In the genomic region with DNA sequence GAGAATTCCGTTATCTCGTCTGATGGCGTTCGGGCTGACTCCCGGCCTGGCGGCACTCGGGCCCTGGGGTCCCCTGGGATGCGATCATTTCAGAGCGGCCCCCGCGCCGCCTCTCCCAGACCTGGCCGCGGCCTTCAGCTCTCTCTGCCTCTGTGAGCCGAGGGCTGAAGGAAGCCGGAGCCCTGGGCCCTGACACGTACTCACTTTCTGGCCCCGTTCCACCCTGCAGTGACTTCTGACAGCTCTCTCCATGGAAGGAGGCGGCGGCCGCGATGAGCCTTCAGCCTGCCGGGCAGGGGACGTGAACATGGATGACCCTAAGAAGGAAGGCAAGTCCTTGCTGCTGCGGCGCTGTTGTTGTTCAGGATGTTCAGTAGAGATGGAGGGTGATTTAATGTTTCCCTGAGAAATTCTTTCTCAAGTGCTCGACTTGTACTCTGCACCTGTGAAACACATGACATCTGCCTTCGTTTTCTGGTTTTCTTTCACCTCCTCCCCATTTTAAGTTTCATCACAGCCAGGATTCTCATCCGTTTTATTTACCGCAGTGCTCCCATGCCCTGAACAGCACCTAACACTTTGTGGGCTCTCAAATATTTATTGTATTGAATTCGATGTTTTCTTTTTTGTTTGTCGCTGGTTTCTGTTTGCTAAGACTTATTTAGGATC, we compare ENCODE assay signal across 8 cellular contexts. TPM values are rescaled to one million over a fixed set of nuclear protein-coding genes. Genes with fewer than 3 reads are reported as not detected.
DNase-seq lines count a peak whose midpoint lies in the region; ATAC-seq and TF ChIP-seq lines count a peak whose summit lies in the region.

No MANE protein-coding gene starts in this region.

- H3K4me1 ChIP-seq in CD4-positive, alpha-beta memory T cell (ENCODE audit: insufficient read depth, low read length), result peaks cover 19% of the 10 kb centered on the region
- peaks cover 18 to 26% (median 19%) of the 10 kb centered on the region in 3 donors for H3K4me1 ChIP-seq in skeletal muscle tissue (ENCODE audit: control insufficient read depth in 3 of 3, insufficient read depth in 3 of 3, low read length in 3 of 3)

- peaks cover 0 to 2% (median 0%) of the 10 kb centered on the region in 8 donors for H3K9me3 Mint-ChIP-seq in CD4-positive, alpha-beta memory T cell
- H3K9me3 Mint-ChIP-seq in IgD-negative memory B cell, result no peaks in the 10 kb centered on the region
- H3K9me3 Mint-ChIP-seq in activated T-cell treated with anti-CD3 and anti-CD28 coated beads, Interleukin-2, amount 50 U/mL, for 4 hours, result peaks cover 3% of the 10 kb centered on the region

- peaks cover 14 to 26% (median 19%) of the 10 kb centered on the region in 4 donors for H3K4me1 Mint-ChIP-seq in CD4-positive, alpha-beta memory T cell
- peaks cover 11 to 37% (median 28%) of the 10 kb centered on the region in 3 donors for H3K4me1 Mint-ChIP-seq in IgD-negative memory B cell
- H3K4me1 Mint-ChIP-seq in activated T-cell treated with anti-CD3 and anti-CD28 coated beads, Interleukin-2, amount 50 U/mL, for 4 hours (ENCODE audit: low read depth), result peaks cover 22% of the 10 kb centered on the region

- no peaks in the 10 kb centered on the region for H3K9me3 ChIP-seq in CD4-positive, alpha-beta memory T cell (ENCODE audit: control insufficient read depth in 1 of 2, low read length in 2 of 2)
- H3K9me3 ChIP-seq in skeletal muscle tissue (ENCODE audit: control insufficient read depth in 3 of 3, low read length in 3 of 3), result no peaks in the 10 kb centered on the region

- POLR2A ChIA-PET in CD4-positive, alpha-beta memory T cell (lab: Charles Lee; ENCODE audit: partially characterized antibody), result interaction anchor here (1.3 to 2.9 kb wide), 4 partner anchors 47 to 284 kb away, joined by 3 to 44 read pairs (median 24); a partner anchor contains a TSS

- no peaks in the 10 kb centered on the region for H3K36me3 ChIP-seq in CD4-positive, alpha-beta memory T cell (ENCODE audit: insufficient read depth, low read length)
- H3K36me3 ChIP-seq in skeletal muscle tissue (ENCODE audit: control insufficient read depth in 3 of 3, insufficient read depth in 3 of 3, low read length in 3 of 3), result peaks cover 10 to 14% (median 11%) of the 10 kb centered on the region in 3 donors

- intact Hi-C loops in CD4-positive, alpha-beta memory T cell (cut with micrococcal nuclease), result loop anchor here (5.0 kb wide), 1 partner anchor 285 kb away; no protein-coding TSS in a partner anchor

- H3K27me3 Mint-ChIP-seq in CD4-positive, alpha-beta memory T cell, result no peaks in the 10 kb centered on the region
- peaks cover 2% of the 10 kb centered on the region for H3K27me3 Mint-ChIP-seq in IgD-negative memory B cell
- peaks cover 7% of the 10 kb centered on the region for H3K27me3 Mint-ChIP-seq in activated T-cell treated with anti-CD3 and anti-CD28 coated beads, Interleukin-2, amount 50 U/mL, for 4 hours (ENCODE audit: low read depth)

- peak; percentile 7 to 13 for ATAC-seq in activated T-cell treated with anti-CD3 and anti-CD28 coated beads, Interleukin-2, amount 50 U/mL, for 4 hours
- no peak for ATAC-seq in left lobe of liver

- H3K9ac ChIP-seq in skeletal muscle tissue (ENCODE audit: low read depth in 1 of 3, low read length in 3 of 3), result peak overlapping the region; percentile 20 to 93 (median 45)

- H3K4me3 ChIP-seq in CD4-positive, alpha-beta memory T cell (ENCODE audit: low read length in 2 of 2), result peak overlapping the region; percentile 17 to 63
- H3K4me3 ChIP-seq in skeletal muscle tissue (ENCODE audit: low read length in 3 of 3), result peak overlapping the region; percentile 56 to 82 (median 63)

- DNase-seq in CD4-positive, alpha-beta memory T cell, result no peak
- DNase-seq in GM20000 (ENCODE audit: low spot score), result peak; percentile 20
- DNase-seq in activated T-cell treated with anti-CD3 and anti-CD28 coated beads, Interleukin-2, amount 50 U/mL, for 4 hours, result no peak
- DNase-seq in hepatic stellate cell (ENCODE audit: low spot score), result peak; percentile 40
- no peak for DNase-seq in left lobe of liver (ENCODE audit: low spot score)
- DNase-seq in effector CD8-positive, alpha-beta T cell (lab: John Stamatoyannopoulos, UW), result no peak

- no peak overlapping the region for H3K27ac ChIP-seq in CD4-positive, alpha-beta memory T cell (ENCODE audit: low read depth, low read length)
- H3K27ac ChIP-seq in skeletal muscle tissue (ENCODE audit: low read depth, low read length), result no peak overlapping the region

- CTCF ChIA-PET in CD4-positive, alpha-beta memory T cell (lab: Charles Lee; ENCODE audit: partially characterized antibody), result interaction anchor here (1.7 to 2.1 kb wide), 2 partner anchors 19 to 39 kb away, joined by 6 to 8 read pairs; a partner anchor contains a TSS

- H3K27ac Mint-ChIP-seq in CD4-positive, alpha-beta memory T cell, result peak overlapping the region in 4 of 7 donors; percentile 3 to 85 (median 43)
- H3K27ac Mint-ChIP-seq in IgD-negative memory B cell, result peak overlapping the region; percentile 79 to 88 (median 83)

- H3K4me3 Mint-ChIP-seq in CD4-positive, alpha-beta memory T cell, result peak overlapping the region; percentile 75 to 89 (median 82)
- peak overlapping the region; percentile 81 to 91 (median 83) for H3K4me3 Mint-ChIP-seq in IgD-negative memory B cell
- H3K4me3 Mint-ChIP-seq in activated T-cell treated with anti-CD3 and anti-CD28 coated beads, Interleukin-2, amount 50 U/mL, for 4 hours, result peak overlapping the region; percentile 80

- no peak for TF ChIP-seq CTCF in GM20000 (IDR thresholded peaks at IDR 0.05; ENCODE audit: extremely low read depth, missing control alignments)

- peaks cover 3 to 10% of the 10 kb centered on the region in 2 donors for H3K36me3 Mint-ChIP-seq in CD4-positive, alpha-beta memory T cell
- H3K36me3 Mint-ChIP-seq in IgD-negative memory B cell, result peaks cover 7% of the 10 kb centered on the region
- H3K36me3 Mint-ChIP-seq in activated T-cell treated with anti-CD3 and anti-CD28 coated beads, Interleukin-2, amount 50 U/mL, for 4 hours (ENCODE audit: insufficient read depth), result peaks cover 3% of the 10 kb centered on the region

- no peaks in the 10 kb centered on the region for H3K27me3 ChIP-seq in CD4-positive, alpha-beta memory T cell (ENCODE audit: insufficient read depth, low read length)
- no peaks in the 10 kb centered on the region for H3K27me3 ChIP-seq in skeletal muscle tissue (ENCODE audit: control insufficient read depth in 3 of 3, insufficient read depth in 3 of 3, low read length in 3 of 3)

RNA-seq across cellular contexts. Expression of a gene that starts 0.6 kb away (rescaled TPM):
- total RNA-seq in CD4-positive, alpha-beta memory T cell, result under 1 TPM in 1 of 2 experiments, not detected in 1; 0.64 TPM
- polyA plus RNA-seq in CD4-positive, alpha-beta memory T cell, result not detected
- polyA plus RNA-seq in IgD-negative memory B cell, result not detected
- total RNA-seq in activated T-cell treated with anti-CD3 and anti-CD28 coated beads, Interleukin-2, amount 50 U/mL, for 4 hours, result 1 to 10 TPM; 2.2 to 3.7 (median 2.7) TPM
- total RNA-seq in skeletal muscle tissue, result 3.1 TPM
- total RNA-seq in left lobe of liver, result 0.63 TPM

RNA-seq across cellular contexts. Expression of a gene that starts 29.5 kb away (rescaled TPM):
- 1 to 10 TPM; 3.9 to 4.3 TPM for total RNA-seq in CD4-positive, alpha-beta memory T cell
- polyA plus RNA-seq in CD4-positive, alpha-beta memory T cell, result 1 to 10 TPM; 6.3 to 8.2 TPM
- 7.8 TPM for polyA plus RNA-seq in IgD-negative memory B cell
- 1 to 10 TPM; 5.5 to 6.0 (median 6.0) TPM for total RNA-seq in activated T-cell treated with anti-CD3 and anti-CD28 coated beads, Interleukin-2, amount 50 U/mL, for 4 hours
- total RNA-seq in skeletal muscle tissue (18.3 TPM), left lobe of liver (189 TPM)

RNA-seq across cellular contexts. Expression of a gene that starts 34.1 kb away (rescaled TPM):
- total RNA-seq in CD4-positive, alpha-beta memory T cell, result not detected
- polyA plus RNA-seq in CD4-positive, alpha-beta memory T cell, result not detected
- not detected for polyA plus RNA-seq in IgD-negative memory B cell
- total RNA-seq in activated T-cell treated with anti-CD3 and anti-CD28 coated beads, Interleukin-2, amount 50 U/mL, for 4 hours, result not detected
- total RNA-seq in skeletal muscle tissue, result not detected
- 0.05 TPM for total RNA-seq in left lobe of liver

RNA-seq across cellular contexts. Expression of a gene that starts 38.2 kb away (rescaled TPM):
- 10 to 100 TPM; 79.9 to 93.0 TPM for total RNA-seq in CD4-positive, alpha-beta memory T cell
- 10 to 100 TPM; 14.5 to 17.2 TPM for polyA plus RNA-seq in CD4-positive, alpha-beta memory T cell
- 22.1 TPM for polyA plus RNA-seq in IgD-negative memory B cell
- 10 to 100 TPM; 62.5 to 69.0 (median 66.6) TPM for total RNA-seq in activated T-cell treated with anti-CD3 and anti-CD28 coated beads, Interleukin-2, amount 50 U/mL, for 4 hours
- total RNA-seq in skeletal muscle tissue (16.7 TPM), left lobe of liver (23.6 TPM)

RNA-seq across cellular contexts. Expression of a gene that starts 47.2 kb away (rescaled TPM):
- total RNA-seq in CD4-positive, alpha-beta memory T cell, result 10 to 100 TPM; 10.3 to 11.5 TPM
- 10 to 100 TPM; 17.0 to 31.5 TPM for polyA plus RNA-seq in CD4-positive, alpha-beta memory T cell
- 13.2 TPM for polyA plus RNA-seq in IgD-negative memory B cell
- 10 to 100 TPM in 1 of 3 donors, 1 to 10 TPM in 2; 5.8 to 10.6 (median 8.9) TPM for total RNA-seq in activated T-cell treated with anti-CD3 and anti-CD28 coated beads, Interleukin-2, amount 50 U/mL, for 4 hours
- total RNA-seq in skeletal muscle tissue (14.6 TPM), left lobe of liver (5.1 TPM)

Comparison
In these comparisons a context has a peak if more than half of its experiments do, and no peak if none do; other contexts are left out.
1. DNase-seq: peak in GM20000 (single experiment) and hepatic stellate cell (single experiment); none in CD4-positive, alpha-beta memory T cell (0 of 5), activated T-cell treated with anti-CD3 and anti-CD28 coated beads, Interleukin-2, amount 50 U/mL, for 4 hours (single experiment), left lobe of liver (single experiment) and effector CD8-positive, alpha-beta T cell (single experiment).
2. Peak in every context shown above with its lines, with median percentiles within 50 percentile points of each other: H3K4me3 Mint-ChIP-seq.